ENCODE assay signal across 7 cellular contexts in the genomic region with DNA sequence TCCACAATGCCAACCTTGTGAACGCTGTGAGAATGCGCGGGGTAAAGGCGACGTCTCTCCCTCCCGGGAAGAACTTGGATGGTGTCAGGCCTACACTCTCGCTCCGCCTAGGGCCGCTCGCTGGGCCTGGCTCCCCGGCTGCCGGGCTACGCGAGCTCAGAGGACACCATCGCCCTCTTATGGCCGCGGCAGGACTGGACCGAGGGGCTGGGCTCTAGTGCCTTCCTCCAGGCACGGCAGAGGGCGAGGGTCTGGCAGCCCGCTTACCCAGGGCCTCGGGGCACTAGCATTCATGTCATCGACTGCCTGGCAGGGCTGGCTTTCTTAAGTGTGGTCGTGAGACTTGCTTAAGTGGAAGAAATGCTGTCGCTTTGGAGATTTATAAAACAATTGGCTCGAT. TPM values are rescaled to one million over a fixed set of nuclear protein-coding genes. Genes with fewer than 3 reads are reported as not detected.
DNase-seq lines count a peak whose midpoint lies in the region; ATAC-seq and TF ChIP-seq lines count a peak whose summit lies in the region.

No MANE protein-coding gene starts in this region.

- H3K9me3 ChIP-seq in T-helper 17 cell (ENCODE audit: control insufficient read depth, low read length, poor library complexity, severe bottlenecking) (no peaks in the 10 kb centered on the region), neuronal stem cell (replicated peaks in 1 of 2; ENCODE audit: control insufficient read depth in 2 of 2, insufficient read depth in 1 of 2, low read depth in 1 of 2, low read length in 2 of 2) (no peaks in the 10 kb centered on the region)
- H3K9me3 ChIP-seq in effector memory CD4-positive, alpha-beta T cell (ENCODE audit: control insufficient read depth, low read length): no peaks in the 10 kb centered on the region

- peaks cover 5 to 9% of the 10 kb centered on the region in 2 donors for H3K4me1 ChIP-seq in neuronal stem cell (ENCODE audit: control insufficient read depth in 2 of 2, insufficient read depth in 1 of 2, low read depth in 1 of 2, low read length in 2 of 2)
- H3K4me1 ChIP-seq in effector memory CD4-positive, alpha-beta T cell (ENCODE audit: control insufficient read depth, insufficient read depth, low read length, poor library complexity, severe bottlenecking): peaks cover 25% of the 10 kb centered on the region

- H2BK5ac ChIP-seq in neuronal stem cell (ENCODE audit: low read length): no peak overlapping the region

- H2AK5ac ChIP-seq in neuronal stem cell (ENCODE audit: low read depth, low read length): no peak overlapping the region

- ATAC-seq in T-helper 17 cell (no peak), GM21381 (IDR thresholded peaks at IDR 0.05; ENCODE audit: unreplicated experiment) (no peak)

- peak overlapping the region; percentile 58 for H3K4me2 ChIP-seq in neuronal stem cell (ENCODE audit: insufficient read depth, low read length, poor library complexity, severe bottlenecking)

- no peak overlapping the region for H3K14ac ChIP-seq in neuronal stem cell (ENCODE audit: low read length)

- H2AFZ ChIP-seq in neuronal stem cell (ENCODE audit: low read length): peak overlapping the region; percentile 75

- 0 out of 3 replicates have a peak, but pooled peaks have one; percentile 18 for TF ChIP-seq CTCF in GM12872 (IDR thresholded peaks at IDR 0.05; ENCODE audit: insufficient read depth, low read depth, low read length)
- TF ChIP-seq CTCF in fibroblast of the aortic adventitia (IDR thresholded peaks at IDR 0.05; ENCODE audit: insufficient read depth, low read length): peak; percentile 8

- H3K9ac ChIP-seq in neuronal stem cell (ENCODE audit: low read depth, low read length, poor library complexity): no peak overlapping the region

- H3K4me3 Mint-ChIP-seq in T-helper 17 cell: peak overlapping the region; percentile 97

- no peak overlapping the region for H4K91ac ChIP-seq in neuronal stem cell (ENCODE audit: low read depth, low read length, poor library complexity)

- H3K4me3 ChIP-seq in fibroblast of the aortic adventitia (ENCODE audit: low read depth, low read length): no peak overlapping the region
- no peak overlapping the region for H3K4me3 ChIP-seq in neuronal stem cell (ENCODE audit: low read length in 2 of 2)
- H3K4me3 ChIP-seq in effector memory CD4-positive, alpha-beta T cell (ENCODE audit: insufficient read depth, low read depth, low read length, poor library complexity, severe bottlenecking): no peak overlapping the region

- peaks cover 17 to 26% of the 10 kb centered on the region in 2 donors for H3K36me3 ChIP-seq in neuronal stem cell (replicated peaks in 1 of 2; ENCODE audit: control insufficient read depth in 2 of 2, insufficient read depth in 2 of 2, low read length in 2 of 2)
- H3K36me3 ChIP-seq in effector memory CD4-positive, alpha-beta T cell (ENCODE audit: control insufficient read depth, insufficient read depth, low read length): peaks cover 15% of the 10 kb centered on the region

- DNase-seq in T-helper 17 cell (no peak), fibroblast of the aortic adventitia (ENCODE audit: low read depth) (no peak), neuronal stem cell (ENCODE audit: low spot score) (peak; percentile 74), NCI-H1092 treated with DMSO at 0.1 percent for 48 hours (lab: John Stamatoyannopoulos, UW) (no peak)
- no peak for DNase-seq in effector memory CD4-positive, alpha-beta T cell

- H3K27ac ChIP-seq in neuronal stem cell (replicated peaks; ENCODE audit: low read length): no peak overlapping the region
- H3K27ac ChIP-seq in effector memory CD4-positive, alpha-beta T cell (ENCODE audit: insufficient read depth, low read length, poor library complexity, severe bottlenecking): no peak overlapping the region

- no peaks in the 10 kb centered on the region for H3K27me3 Mint-ChIP-seq in T-helper 17 cell

- peaks cover 11% of the 10 kb centered on the region for H3K79me1 ChIP-seq in neuronal stem cell (ENCODE audit: low read depth, low read length)

- no peak overlapping the region for H3K27ac Mint-ChIP-seq in T-helper 17 cell

- no peak overlapping the region for H3K4ac ChIP-seq in neuronal stem cell (ENCODE audit: low read length)

- H2BK120ac ChIP-seq in neuronal stem cell (ENCODE audit: low read depth, low read length): no peak overlapping the region

- H4K8ac ChIP-seq in neuronal stem cell (ENCODE audit: low read depth, low read length): no peak overlapping the region

- no peaks in the 10 kb centered on the region for H3K27me3 ChIP-seq in neuronal stem cell (ENCODE audit: control insufficient read depth in 3 of 3, insufficient read depth in 3 of 3, low read depth in 1 of 3, low read length in 3 of 3)
- H3K27me3 ChIP-seq in effector memory CD4-positive, alpha-beta T cell (replicated peaks; ENCODE audit: control insufficient read depth, insufficient read depth, low read length, poor library complexity, severe bottlenecking): no peaks in the 10 kb centered on the region

- H3K23ac ChIP-seq in neuronal stem cell (ENCODE audit: low read depth, low read length, poor library complexity): no peak overlapping the region

- peaks cover 53% of the 10 kb centered on the region for H3K4me1 Mint-ChIP-seq in T-helper 17 cell

- H2BK15ac ChIP-seq in neuronal stem cell (ENCODE audit: low read length): no peak overlapping the region

- no CpG with 5 or more reads among the region's 26 CpGs for WGBS in neuronal stem cell (ENCODE audit: extremely low coverage in 2 of 2, insufficient read length in 2 of 2, insufficient replicate concordance in 1 of 2), 2 donors

- peaks cover 11% of the 10 kb centered on the region for H3K36me3 Mint-ChIP-seq in T-helper 17 cell (ENCODE audit: low read depth)

- H3K18ac ChIP-seq in neuronal stem cell (ENCODE audit: low read length): no peak overlapping the region

- H2BK12ac ChIP-seq in neuronal stem cell (ENCODE audit: low read length): no peak overlapping the region

RNA-seq across cellular contexts. Expression of a gene that starts 1.2 kb away (rescaled TPM):
- 10 to 100 TPM; 44.0 to 54.3 TPM for total RNA-seq in T-helper 17 cell
- 28.2 and 31.5 TPM in 2 replicates for total RNA-seq in fibroblast of the aortic adventitia (ENCODE audit: low replicate concordance)
- polyA plus RNA-seq in neuronal stem cell (2013, experiment 1 of 2): 29.7 TPM
- polyA plus RNA-seq in neuronal stem cell (2013, experiment 2 of 2): 28.8 TPM

RNA-seq across cellular contexts. Expression of a gene that starts 28.0 kb away (rescaled TPM):
- total RNA-seq in T-helper 17 cell (not detected), fibroblast of the aortic adventitia (ENCODE audit: low replicate concordance) (not detected in 2 replicates)
- 0.22 TPM for polyA plus RNA-seq in neuronal stem cell (2013, experiment 1 of 2)
- polyA plus RNA-seq in neuronal stem cell (2013, experiment 2 of 2): 0.15 TPM
